In genomic region chr6:19943042-19943441, GRCh38 we compare ENCODE assay signal across 21 cellular contexts.
"Had no signal": no experiment of that assay in that cellular context is flagged by ENCODE, and none has a peak within 500 bp of the region (broad histone marks: within the 10 kb centered on the region; RNA-seq: fewer than 3 reads in every experiment).

No MANE protein-coding gene starts in this region.

- H3K27me3 ChIP-seq: MG63 had no signal

- DNase-seq: Karpas-422, Kasumi-1, MG63, MM.1S, MV-4-11, NCI-H1048, NCI-H1092, NCI-H1092 treated with DMSO at 0.1 percent for 48 hours, NCI-H1694, NCI-H1694 treated with DMSO at 0.1 percent for 48 hours, NCI-H187, NCI-H187 treated with DMSO at 0.1 percent for 48 hours, NCI-H2029, NCI-H2029 treated with DMSO at 0.1 percent for 48 hours, NCI-H2107, NCI-H2171, NCI-H2227 treated with DMSO at 0.1 percent for 48 hours, NCI-H226, NCI-H345, NCI-H446, NCI-H446 treated with DMSO at 0.1 percent for 48 hours had no signal

- H3K4me3 ChIP-seq: MG63 had no signal

- H3K9me3 ChIP-seq: MG63 had no signal

- H3K36me3 ChIP-seq: MG63 had no signal
